18 cellular contexts compared by ENCODE assay signal in the genomic region with DNA sequence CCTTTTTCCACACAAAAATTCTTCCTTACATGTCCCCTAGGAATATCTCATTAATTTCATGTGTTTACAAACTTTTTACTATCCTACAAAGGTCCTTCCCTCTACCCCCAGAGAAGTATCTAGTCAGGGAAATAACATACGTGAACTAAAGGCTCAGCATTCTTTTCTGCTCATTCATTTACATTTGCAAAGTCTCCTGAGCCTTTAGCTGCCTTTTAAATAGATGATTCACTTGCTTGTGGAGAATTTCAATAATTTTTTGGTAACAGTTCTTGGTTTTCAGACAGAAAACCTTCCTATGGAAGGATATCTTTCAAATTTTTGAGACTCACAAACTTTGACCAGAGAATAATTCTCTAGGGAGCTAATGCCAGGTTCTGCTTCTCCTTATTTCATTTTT.
DNase-seq lines count a peak whose midpoint lies in the region; ATAC-seq and TF ChIP-seq lines count a peak whose summit lies in the region.
"Had no signal": no experiment of that assay in that cellular context is flagged by ENCODE, and none has a peak within 500 bp of the region (broad histone marks: within the 10 kb centered on the region; RNA-seq: fewer than 3 reads in every experiment).

No MANE protein-coding gene starts in this region.

- TF ChIP-seq CTCF in epithelial cell of esophagus (IDR thresholded peaks at IDR 0.05; ENCODE audit: insufficient read depth, low read depth, low read length, missing control alignments) = no peak
- TF ChIP-seq CTCF in nephron (IDR thresholded peaks at IDR 0.05; ENCODE audit: unreplicated experiment in 3 of 3) = no peak
- TF ChIP-seq CTCF in mucosa of descending colon (IDR thresholded peaks at IDR 0.05) = no peak
- TF ChIP-seq CTCF in GM13977 (IDR thresholded peaks at IDR 0.05; ENCODE audit: extremely low read depth, insufficient read depth, missing control alignments) = no peak
- no peak for TF ChIP-seq CTCF in brain microvascular endothelial cell (IDR thresholded peaks at IDR 0.05; ENCODE audit: low read depth, low read length, missing control alignments)
- no peak for TF ChIP-seq CTCF in CD8-positive, alpha-beta T cell (IDR thresholded peaks at IDR 0.05)

- no peaks in the 10 kb centered on the region for H3K36me3 Mint-ChIP-seq in nephron (ENCODE audit: low read depth)
- no peaks in the 10 kb centered on the region for H3K36me3 Mint-ChIP-seq in CD8-positive, alpha-beta T cell

- intact Hi-C loops in mucosa of descending colon (cut with DNase I, micrococcal nuclease) = no loop called here
- intact Hi-C loops in CD8-positive, alpha-beta T cell (cut with DNase I, micrococcal nuclease) = no loop called here

- no peaks in the 10 kb centered on the region for H3K9me3 ChIP-seq in mucosa of descending colon
- H3K9me3 ChIP-seq in CD8-positive, alpha-beta T cell (ENCODE audit: low read length) = no peaks in the 10 kb centered on the region
- H3K9me3 ChIP-seq: gastrocnemius medialis, left lung, neutrophil had no signal

- CTCF ChIA-PET in CD8-positive, alpha-beta T cell (lab: Charles Lee) = interaction anchor here (1.7 kb wide), 1 partner anchor 11 kb away, joined by 5 read pairs; no protein-coding TSS in a partner anchor

- H3K27ac Mint-ChIP-seq in nephron = peak overlapping the region; percentile 8 to 35 (median 27)
- H3K27ac Mint-ChIP-seq in CD8-positive, alpha-beta T cell = no peak overlapping the region
- H3K27ac Mint-ChIP-seq: CD8-positive, alpha-beta memory T cell had no signal

- H3K9me3 Mint-ChIP-seq in nephron = no peaks in the 10 kb centered on the region
- H3K9me3 Mint-ChIP-seq in CD8-positive, alpha-beta T cell = no peaks in the 10 kb centered on the region

- no peak for ATAC-seq in mucosa of descending colon
- ATAC-seq in CD8-positive, alpha-beta T cell = no peak
- ATAC-seq: gastrocnemius medialis, left lung had no signal

- H3K4me3 ChIP-seq in epithelial cell of esophagus (ENCODE audit: low read length) = no peak overlapping the region
- H3K4me3 ChIP-seq in mucosa of descending colon = no peak overlapping the region
- no peak overlapping the region for H3K4me3 ChIP-seq in brain microvascular endothelial cell (ENCODE audit: low read depth, low read length)
- no peak overlapping the region for H3K4me3 ChIP-seq in CD8-positive, alpha-beta T cell (ENCODE audit: low read depth, low read length)
- H3K4me3 ChIP-seq: gastrocnemius medialis, left lung had no signal

- H3K27me3 Mint-ChIP-seq in nephron (ENCODE audit: low read depth) = peaks cover 11% of the 10 kb centered on the region
- peaks cover 6% of the 10 kb centered on the region for H3K27me3 Mint-ChIP-seq in CD8-positive, alpha-beta T cell (ENCODE audit: low read depth)

- no peaks in the 10 kb centered on the region for H3K36me3 ChIP-seq in mucosa of descending colon (ENCODE audit: low read depth)
- H3K36me3 ChIP-seq in brain microvascular endothelial cell (replicated peaks) = no peaks in the 10 kb centered on the region
- no peaks in the 10 kb centered on the region for H3K36me3 ChIP-seq in CD8-positive, alpha-beta T cell (ENCODE audit: insufficient read depth, low read length)
- H3K36me3 ChIP-seq: gastrocnemius medialis, left lung, neutrophil had no signal

- no peak overlapping the region for H3K27ac ChIP-seq in brain microvascular endothelial cell
- no peak overlapping the region for H3K27ac ChIP-seq in CD8-positive, alpha-beta T cell (ENCODE audit: low read depth, low read length)
- H3K27ac ChIP-seq: gastrocnemius medialis, left lung, neutrophil had no signal

- no peak overlapping the region for H3K4me3 Mint-ChIP-seq in nephron
- H3K4me3 Mint-ChIP-seq in CD8-positive, alpha-beta T cell = no peak overlapping the region
- H3K4me3 Mint-ChIP-seq: CD8-positive, alpha-beta memory T cell had no signal

- peaks cover 13% of the 10 kb centered on the region for H3K4me1 Mint-ChIP-seq in nephron
- no peaks in the 10 kb centered on the region for H3K4me1 Mint-ChIP-seq in CD8-positive, alpha-beta T cell (ENCODE audit: low read depth)
- H3K4me1 Mint-ChIP-seq: CD8-positive, alpha-beta memory T cell had no signal

- no peaks in the 10 kb centered on the region for H3K27me3 ChIP-seq in brain microvascular endothelial cell (replicated peaks)
- no peaks in the 10 kb centered on the region for H3K27me3 ChIP-seq in CD8-positive, alpha-beta T cell (ENCODE audit: insufficient read depth, low read length)
- H3K27me3 ChIP-seq: gastrocnemius medialis, left lung, neutrophil had no signal

- POLR2A ChIA-PET in CD8-positive, alpha-beta T cell (lab: Charles Lee) = no interaction called here

- peak; percentile 74 for DNase-seq in EL
- peak; percentile 42 for DNase-seq in LHCN-M2 (ENCODE audit: low read depth)
- peak; percentile 17 for DNase-seq in epithelial cell of esophagus (ENCODE audit: low read depth)
- DNase-seq in mucosa of descending colon = no peak
- DNase-seq in GM13977 (ENCODE audit: low spot score) = no peak
- DNase-seq in brain microvascular endothelial cell = no peak
- no peak for DNase-seq in CD8-positive, alpha-beta T cell
- DNase-seq: activated CD4-positive, alpha-beta T cell treated with anti-CD3 and anti-CD28 coated beads for 4 hours; activated effector memory CD4-positive, alpha-beta T cell treated with anti-CD3 and anti-CD28 coated beads, Interleukin-2, amount 50 U/mL, for 16 hours; CD8-positive, alpha-beta memory T cell; DMS79; gastrocnemius medialis; left lung; NCI-H146; stimulated activated CD4-positive, alpha-beta T cell treated with anti-CD3 and anti-CD28 coated beads, Interleukin-12 subunit alpha, Interleukin-12 subunit beta, amount 100 ng/mL, for 4 hours; substantia nigra had no signal

- no peaks in the 10 kb centered on the region for H3K4me1 ChIP-seq in mucosa of descending colon (ENCODE audit: low read depth)
- no peaks in the 10 kb centered on the region for H3K4me1 ChIP-seq in CD8-positive, alpha-beta T cell (ENCODE audit: insufficient read depth, low read length)
- H3K4me1 ChIP-seq: gastrocnemius medialis, left lung had no signal

- in situ Hi-C loops in GM13977 (cut with MboI; ENCODE audit: low pct_unique_long_range_greater_than_20kb, low sequenced_read_pairs, unreplicated experiment) (no loop called here), brain microvascular endothelial cell (cut with HindIII; ENCODE audit: low pct_ligation_motif_present, low sequenced_read_pairs) (no loop called here)

Comparison
In these comparisons a context has a peak if more than half of its experiments do, and no peak if none do; other contexts are left out.
1. DNase-seq: peak in EL (single experiment), LHCN-M2 (single experiment) and epithelial cell of esophagus (single experiment); none in mucosa of descending colon (0 of 3), GM13977 (single experiment), brain microvascular endothelial cell (single experiment) and CD8-positive, alpha-beta T cell (0 of 7).